In genomic region chr22:37640591-37641250, GRCh38 we compare ENCODE assay signal across 8 cellular contexts. TPM values are rescaled to one million over a fixed set of nuclear protein-coding genes. Genes with fewer than 3 reads are reported as not detected.
DNase-seq lines count a peak whose midpoint lies in the region; ATAC-seq and TF ChIP-seq lines count a peak whose summit lies in the region.

No MANE protein-coding gene starts in this region.

- peaks cover 12% of the 10 kb centered on the region for H3K36me3 ChIP-seq in colonic mucosa

- TF ChIP-seq CTCF in C4-2B (conservative IDR thresholded peaks at IDR 0.05) (no peak), LNCaP clone FGC (IDR thresholded peaks at IDR 0.05; ENCODE audit: control insufficient read depth, extremely low read depth, insufficient read depth) (no peak), colonic mucosa (IDR thresholded peaks at IDR 0.05) (no peak), GM10266 (IDR thresholded peaks at IDR 0.05; ENCODE audit: control insufficient read depth, insufficient read depth, low read depth, missing control alignments) (no peak)

- H3K27ac Mint-ChIP-seq in natural killer cell treated with Interleukin-12 subunit alpha and Interleukin-12 subunit beta and Interleukin-15 and Interleukin-18, amount 100 ng/mL, for 72 hours: peak overlapping the region; percentile 89 to 95

- no peaks in the 10 kb centered on the region for H3K27me3 Mint-ChIP-seq in natural killer cell treated with Interleukin-12 subunit alpha and Interleukin-12 subunit beta and Interleukin-15 and Interleukin-18, amount 100 ng/mL, for 72 hours

- H3K27me3 ChIP-seq in colonic mucosa: no peaks in the 10 kb centered on the region

- intact Hi-C loops in colonic mucosa (cut with DNase I): loop anchor here (5.0 to 10.0 kb wide), 2 partner anchors 42 to 154 kb away; no protein-coding TSS in a partner anchor

- peak overlapping the region; percentile 100 for H3K4me3 Mint-ChIP-seq in natural killer cell treated with Interleukin-12 subunit alpha and Interleukin-12 subunit beta and Interleukin-15 and Interleukin-18, amount 100 ng/mL, for 72 hours

- DNase-seq in LNCaP clone FGC (ENCODE audit: low read depth) (no peak), colonic mucosa (peak; percentile 61), NCI-H748 (lab: John Stamatoyannopoulos, UW; ENCODE audit: unreplicated experiment) (no peak), activated gamma-delta T cell (lab: John Stamatoyannopoulos, UW) (no peak), GM10266 (ENCODE audit: extremely low spot score) (no peak)
- no peak for DNase-seq in natural killer cell treated with Interleukin-12 subunit alpha and Interleukin-12 subunit beta and Interleukin-15 and Interleukin-18, amount 100 ng/mL, for 72 hours (ENCODE audit: low spot score)

- peak overlapping the region; percentile 80 to 100 for H3K9ac ChIP-seq in colonic mucosa (ENCODE audit: low read depth in 2 of 2, low read length in 2 of 2)

- H3K9me3 ChIP-seq in colonic mucosa: no peaks in the 10 kb centered on the region

- no peaks in the 10 kb centered on the region for H3K9me3 Mint-ChIP-seq in natural killer cell treated with Interleukin-12 subunit alpha and Interleukin-12 subunit beta and Interleukin-15 and Interleukin-18, amount 100 ng/mL, for 72 hours

- H3K4me3 ChIP-seq in LNCaP clone FGC (ENCODE audit: low read depth, low read length): peak overlapping the region; percentile 70
- peak overlapping the region; percentile 48 for H3K4me3 ChIP-seq in colonic mucosa

- peaks cover 5% of the 10 kb centered on the region for H3K36me3 Mint-ChIP-seq in natural killer cell treated with Interleukin-12 subunit alpha and Interleukin-12 subunit beta and Interleukin-15 and Interleukin-18, amount 100 ng/mL, for 72 hours

- ATAC-seq in natural killer cell treated with Interleukin-12 subunit alpha and Interleukin-12 subunit beta and Interleukin-15 and Interleukin-18, amount 100 ng/mL, for 72 hours: no peak
- ATAC-seq in HG02973 (IDR thresholded peaks at IDR 0.05; ENCODE audit: unreplicated experiment): no peak

- H3K27ac ChIP-seq in C4-2B: peak overlapping the region; percentile 61
- H3K27ac ChIP-seq in colonic mucosa: peak overlapping the region; percentile 79

- peaks cover 31 to 48% of the 10 kb centered on the region in 2 donors for H3K4me1 Mint-ChIP-seq in natural killer cell treated with Interleukin-12 subunit alpha and Interleukin-12 subunit beta and Interleukin-15 and Interleukin-18, amount 100 ng/mL, for 72 hours (ENCODE audit: low read depth in 2 of 2)

- peaks cover 35% of the 10 kb centered on the region for H3K4me1 ChIP-seq in colonic mucosa

RNA-seq across cellular contexts. Expression of gene SH3BP1, which starts 1.3 kb away (rescaled TPM):
- total RNA-seq in colonic mucosa: 100 to 1,000 TPM in 1 of 2 donors, 10 to 100 TPM in 1; 91.8 to 125 TPM
- 100 to 1,000 TPM; 160 to 229 TPM for total RNA-seq in natural killer cell treated with Interleukin-12 subunit alpha and Interleukin-12 subunit beta and Interleukin-15 and Interleukin-18, amount 100 ng/mL, for 72 hours

RNA-seq across cellular contexts. Expression of gene PDXP, which starts 17.8 kb away (rescaled TPM):
- 10 to 100 TPM; 24.5 to 34.0 TPM for total RNA-seq in colonic mucosa
- total RNA-seq in natural killer cell treated with Interleukin-12 subunit alpha and Interleukin-12 subunit beta and Interleukin-15 and Interleukin-18, amount 100 ng/mL, for 72 hours: 10 to 100 TPM; 43.9 to 58.4 TPM

RNA-seq across cellular contexts. Expression of gene GGA1, which starts 32.1 kb away (rescaled TPM):
- total RNA-seq in colonic mucosa: 10 to 100 TPM; 45.7 to 90.2 TPM
- 100 to 1,000 TPM in 1 of 2 donors, 10 to 100 TPM in 1; 85.5 to 142 TPM for total RNA-seq in natural killer cell treated with Interleukin-12 subunit alpha and Interleukin-12 subunit beta and Interleukin-15 and Interleukin-18, amount 100 ng/mL, for 72 hours

RNA-seq across cellular contexts. Expression of gene LGALS1, which starts 34.7 kb away (rescaled TPM):
- 100 to 1,000 TPM in 1 of 2 donors, 10 to 100 TPM in 1; 83.3 to 222 TPM for total RNA-seq in colonic mucosa
- total RNA-seq in natural killer cell treated with Interleukin-12 subunit alpha and Interleukin-12 subunit beta and Interleukin-15 and Interleukin-18, amount 100 ng/mL, for 72 hours: 100 to 1,000 TPM; 290 to 675 TPM

RNA-seq across cellular contexts. Expression of gene NOL12, which starts 45.4 kb away (rescaled TPM):
- 10 to 100 TPM; 25.2 to 48.4 TPM for total RNA-seq in colonic mucosa
- 10 to 100 TPM; 37.4 to 48.3 TPM for total RNA-seq in natural killer cell treated with Interleukin-12 subunit alpha and Interleukin-12 subunit beta and Interleukin-15 and Interleukin-18, amount 100 ng/mL, for 72 hours
